ENCODE assay signal across 29 cellular contexts in genomic region chr1:15280416-15280815, GRCh38. TPM values are rescaled to one million over a fixed set of nuclear protein-coding genes. Genes with fewer than 3 reads are reported as not detected.
"Had no signal": no experiment of that assay in that cellular context is flagged by ENCODE, and none has a peak within 500 bp of the region (broad histone marks: within the 10 kb centered on the region; RNA-seq: fewer than 3 reads in every experiment).

No MANE protein-coding gene starts in this region.

- H3K4me1 Mint-ChIP-seq: naive B cell; natural killer cell; stimulated activated memory B cell treated with anti-CD40 and anti-IgM and Interleukin-4, amounts not matched to agents 10 μg/mL and 1 μg/mL and 100 μg/mL, for 72 hours; stimulated activated naive CD8-positive, alpha-beta T cell treated with anti-CD3 and anti-CD28 coated beads, Interleukin-15, amount 100 ng/mL, for 72 hours had no signal

- H3K27ac ChIP-seq: heart left ventricle, left lung, lower lobe of right lung, neural progenitor cell, ovary, prostate gland, testis, thyroid gland, transverse colon, upper lobe of left lung, vagina had no signal

- H3K4me2 ChIP-seq: neural progenitor cell had no signal

- H3K4me1 ChIP-seq: lower lobe of right lung, neural progenitor cell, testis had no signal

- ATAC-seq: heart left ventricle; left colon; left lung; lower lobe of right lung; natural killer cell; right cardiac atrium; stimulated activated memory B cell treated with anti-CD40 and anti-IgM and Interleukin-4, amounts not matched to agents 10 μg/mL and 1 μg/mL and 100 μg/mL, for 72 hours; stimulated activated naive CD8-positive, alpha-beta T cell treated with anti-CD3 and anti-CD28 coated beads, Interleukin-15, amount 100 ng/mL, for 72 hours had no signal

- H3K36me3 ChIP-seq: heart left ventricle, left lung, lower lobe of right lung, neural progenitor cell, ovary, prostate gland, sigmoid colon, thyroid gland, transverse colon, upper lobe of left lung, vagina had no signal

- DNase-seq: heart left ventricle; left colon; left lung; lower lobe of right lung; mammary epithelial cell; mesenchymal stem cell; naive B cell; natural killer cell; nephron progenitor cell; retina; right cardiac atrium; sigmoid colon; small intestine; stimulated activated CD4-positive, alpha-beta T cell treated with anti-CD3 and anti-CD28 coated beads, Interleukin-1b, Interleukin-23, amount 100 ng/mL, for 48 hours; stimulated activated CD4-positive, alpha-beta T cell treated with anti-CD3 and anti-CD28 coated beads, Interleukin-2, amount 100 ng/mL, for 48 hours; stimulated activated CD4-positive, alpha-beta T cell treated with anti-CD3 and anti-CD28 coated beads, Interleukin-4, amount 100 ng/mL, for 4 hours; stimulated activated CD8-positive, alpha-beta memory T cell treated with anti-CD3 and anti-CD28 coated beads, Interleukin-4, amount 100 ng/mL, for 48 hours; stimulated activated naive CD4-positive, alpha-beta T cell treated with Interleukin-2 at 50 U/mL for 16 hours; stimulated activated naive CD8-positive, alpha-beta T cell treated with anti-CD3 and anti-CD28 coated beads, Interleukin-15, amount 100 ng/mL, for 72 hours; testis; thyroid gland; transverse colon; upper lobe of left lung had no signal

- H3K4me3 Mint-ChIP-seq: mesothelial cell of epicardium; naive B cell; natural killer cell; nephron progenitor cell; neural progenitor cell; stimulated activated memory B cell treated with anti-CD40 and anti-IgM and Interleukin-4, amounts not matched to agents 10 μg/mL and 1 μg/mL and 100 μg/mL, for 72 hours; stimulated activated naive CD8-positive, alpha-beta T cell treated with anti-CD3 and anti-CD28 coated beads, Interleukin-15, amount 100 ng/mL, for 72 hours had no signal

- H3K36me3 Mint-ChIP-seq: mesothelial cell of epicardium; naive B cell; natural killer cell; neural progenitor cell; stimulated activated memory B cell treated with anti-CD40 and anti-IgM and Interleukin-4, amounts not matched to agents 10 μg/mL and 1 μg/mL and 100 μg/mL, for 72 hours had no signal

- H3K4me3 ChIP-seq: heart left ventricle, left lung, lower lobe of right lung, neural progenitor cell, ovary, prostate gland, sigmoid colon, thyroid gland, transverse colon, upper lobe of left lung, vagina had no signal

- H3K27me3 ChIP-seq: left lung, neural progenitor cell, ovary, sigmoid colon, testis, thyroid gland, transverse colon, upper lobe of left lung, vagina had no signal

- H3K9me3 ChIP-seq: heart left ventricle, left lung, lower lobe of right lung, ovary, prostate gland, sigmoid colon, testis, thyroid gland, transverse colon, upper lobe of left lung, vagina had no signal

- H2AFZ ChIP-seq: neural progenitor cell had no signal

- H3K9ac ChIP-seq: neural progenitor cell had no signal

- H3K27ac Mint-ChIP-seq: mesothelial cell of epicardium; naive B cell; natural killer cell; nephron progenitor cell; neural progenitor cell; stimulated activated memory B cell treated with anti-CD40 and anti-IgM and Interleukin-4, amounts not matched to agents 10 μg/mL and 1 μg/mL and 100 μg/mL, for 72 hours; stimulated activated naive CD8-positive, alpha-beta T cell treated with anti-CD3 and anti-CD28 coated beads, Interleukin-15, amount 100 ng/mL, for 72 hours had no signal

- H3K9me3 Mint-ChIP-seq: mesothelial cell of epicardium; naive B cell; natural killer cell; nephron progenitor cell; neural progenitor cell; stimulated activated memory B cell treated with anti-CD40 and anti-IgM and Interleukin-4, amounts not matched to agents 10 μg/mL and 1 μg/mL and 100 μg/mL, for 72 hours; stimulated activated naive CD8-positive, alpha-beta T cell treated with anti-CD3 and anti-CD28 coated beads, Interleukin-15, amount 100 ng/mL, for 72 hours had no signal

RNA-seq across cellular contexts. Expression of gene FHAD1, which starts 33.4 kb away (rescaled TPM):
- total RNA-seq: vagina had no signal
